ENCODE assay signal across 8 cellular contexts in genomic region chr14:69013943-69014782, GRCh38. TPM values are rescaled to one million over a fixed set of nuclear protein-coding genes. Genes with fewer than 3 reads are reported as not detected.
DNase-seq lines count a peak whose midpoint lies in the region; ATAC-seq and TF ChIP-seq lines count a peak whose summit lies in the region.

No MANE protein-coding gene starts in this region.

- no peak overlapping the region for H2AFZ ChIP-seq in HCT116 (ENCODE audit: low read depth, low read length, poor library complexity, severe bottlenecking)

- no peak overlapping the region for H3K27ac ChIP-seq in HCT116 (ENCODE audit: low read depth, low read length)
- no peak overlapping the region for H3K27ac ChIP-seq in epithelial cell of prostate
- H3K27ac ChIP-seq in vagina, result no peak overlapping the region

- ATAC-seq in HCT116 (peak; percentile 30; the same call in 1 of the 2 replicates), HG03565 (IDR thresholded peaks at IDR 0.05; ENCODE audit: unreplicated experiment) (no peak)

- H3K9me3 Mint-ChIP-seq in activated CD4-positive, alpha-beta memory T cell treated with anti-CD3 and anti-CD28 coated beads for 36 hours, result no peaks in the 10 kb centered on the region

- TF ChIP-seq CTCF in HCT116 (IDR thresholded peaks at IDR 0.05 in 2 of 3, conservative IDR thresholded peaks at IDR 0.05 in 1 of 3; ENCODE audit: borderline replicate concordance in 1 of 3, insufficient read depth in 1 of 3, low read depth in 2 of 3, low read length in 2 of 3) (no peak), vagina (IDR thresholded peaks at IDR 0.05) (no peak)

- H3K4me3 Mint-ChIP-seq in activated CD4-positive, alpha-beta memory T cell treated with anti-CD3 and anti-CD28 coated beads for 36 hours, result no peak overlapping the region

- RAD21 ChIA-PET in HCT116 (lab: Charles Lee; ENCODE audit: low non-redundant PET in 1 of 2, low total read pairs in 2 of 2, uncharacterized antibody in 2 of 2, unreplicated experiment in 2 of 2), result no interaction called here

- H3K36me3 Mint-ChIP-seq in activated CD4-positive, alpha-beta memory T cell treated with anti-CD3 and anti-CD28 coated beads for 36 hours, result no peaks in the 10 kb centered on the region

- no peak overlapping the region for H3K4me2 ChIP-seq in HCT116 (ENCODE audit: low read length)

- no peaks in the 10 kb centered on the region for H3K27me3 Mint-ChIP-seq in activated CD4-positive, alpha-beta memory T cell treated with anti-CD3 and anti-CD28 coated beads for 36 hours

- peaks cover 4% of the 10 kb centered on the region for H3K4me1 Mint-ChIP-seq in activated CD4-positive, alpha-beta memory T cell treated with anti-CD3 and anti-CD28 coated beads for 36 hours (ENCODE audit: low read depth)

- intact Hi-C loops in HCT116 (cut with micrococcal nuclease) (no loop called here), posterior vena cava (cut with DNase I) (no loop called here), vagina (cut with DNase I) (no loop called here)
- intact Hi-C loops in activated CD4-positive, alpha-beta memory T cell treated with anti-CD3 and anti-CD28 coated beads for 36 hours (cut with micrococcal nuclease), result no loop called here

- TF ChIP-seq RAD21 in HCT116 (IDR thresholded peaks at IDR 0.05; ENCODE audit: low read depth), result no peak

- no peaks in the 10 kb centered on the region for H4K20me1 ChIP-seq in HCT116 (ENCODE audit: insufficient read depth)

- no peak overlapping the region for H3K4me3 ChIP-seq in HCT116 (replicated peaks in 1 of 2; ENCODE audit: low read depth in 1 of 2, low read length in 2 of 2)
- no peak overlapping the region for H3K4me3 ChIP-seq in vagina

- no peaks in the 10 kb centered on the region for H3K9me3 ChIP-seq in HCT116 (ENCODE audit: control insufficient read depth in 1 of 2, insufficient read depth in 1 of 2, low read depth in 1 of 2, low read length in 2 of 2)
- no peaks in the 10 kb centered on the region for H3K9me3 ChIP-seq in vagina

- H3K9me2 ChIP-seq in HCT116 (ENCODE audit: insufficient read depth), result no peaks in the 10 kb centered on the region

- no peak overlapping the region for H3K27ac Mint-ChIP-seq in activated CD4-positive, alpha-beta memory T cell treated with anti-CD3 and anti-CD28 coated beads for 36 hours

- POLR2A ChIA-PET in HCT116 (lab: Charles Lee), result no interaction called here
- POLR2A ChIA-PET in activated CD4-positive, alpha-beta memory T cell treated with anti-CD3 and anti-CD28 coated beads for 36 hours (lab: Charles Lee), result no interaction called here

- DNase-seq in HCT116 (ENCODE audit: low read depth, low spot score) (no peak), NOMO-1 treated with DMSO at 0.1 percent for 48 hours (lab: John Stamatoyannopoulos, UW; ENCODE audit: unreplicated experiment) (peak; percentile 98), epithelial cell of prostate (ENCODE audit: low read depth, low spot score) (peak; percentile 37), posterior vena cava (ENCODE audit: low spot score) (peak; percentile 85), vagina (ENCODE audit: extremely low spot score in 2 of 2) (no peak), HPDE6-E6E7 (ENCODE audit: extremely low spot score) (no peak)
- no peak for DNase-seq in activated CD4-positive, alpha-beta memory T cell treated with anti-CD3 and anti-CD28 coated beads for 36 hours

- no peaks in the 10 kb centered on the region for H3K36me3 ChIP-seq in HCT116 (ENCODE audit: control insufficient read depth in 1 of 2, insufficient read depth in 2 of 2, low read length in 2 of 2)
- H3K36me3 ChIP-seq in vagina, result no peaks in the 10 kb centered on the region

- no peaks in the 10 kb centered on the region for H3K79me2 ChIP-seq in HCT116 (ENCODE audit: insufficient read depth, low read length)

- H3K27me3 ChIP-seq in HCT116 (ENCODE audit: insufficient read depth, low read length) (no peaks in the 10 kb centered on the region), vagina (no peaks in the 10 kb centered on the region)

- TF ChIP-seq POLR2A in HCT116 (IDR thresholded peaks at IDR 0.05; ENCODE audit: borderline replicate concordance, extremely low read depth, insufficient read depth, insufficient read length) (no peak), vagina (IDR thresholded peaks at IDR 0.05) (no peak)

- no peak overlapping the region for H3K9ac ChIP-seq in HCT116 (ENCODE audit: low read length)

- CTCF ChIA-PET in HCT116 (lab: Charles Lee), result no interaction called here
- CTCF ChIA-PET in activated CD4-positive, alpha-beta memory T cell treated with anti-CD3 and anti-CD28 coated beads for 36 hours (lab: Charles Lee), result no interaction called here

- H3K4me1 ChIP-seq in HCT116 (ENCODE audit: control insufficient read depth in 1 of 2, insufficient read depth in 2 of 2, low read length in 2 of 2) (peaks cover 10% of the 10 kb centered on the region in 2 experiments; a peak in 3 of 4 replicates), vagina (no peaks in the 10 kb centered on the region)

- no TSS peak for BruUV-seq in HCT116 (replicated peaks; lab: Mats Ljungman, UMichigan)

TF ChIP-seq in HCT116, 20 proteins besides CTCF, POLR2A, EP300 and RAD21 (continues in another document):
- TF ChIP-seq MAX (IDR thresholded peaks at IDR 0.05), result no peak
- no peak for TF ChIP-seq ATF3 (IDR thresholded peaks at IDR 0.05)
- no peak for TF ChIP-seq EZH2 (IDR thresholded peaks at IDR 0.05)
- TF ChIP-seq ZNF274 (IDR thresholded peaks at IDR 0.05; ENCODE audit: low read depth, low read length), result no peak
- TF ChIP-seq EGR1 (IDR thresholded peaks at IDR 0.05; ENCODE audit: low read depth), result no peak
- no peak for TF ChIP-seq FOSL1 (IDR thresholded peaks at IDR 0.05; ENCODE audit: low read depth)
- no peak for TF ChIP-seq ZFX (IDR thresholded peaks at IDR 0.05)
- TF ChIP-seq CEBPB (IDR thresholded peaks at IDR 0.05; ENCODE audit: low read depth), result no peak
- no peak for TF ChIP-seq SP1 (IDR thresholded peaks at IDR 0.05; ENCODE audit: low read depth)
- TF ChIP-seq JUND (IDR thresholded peaks at IDR 0.05), result no peak
- TF ChIP-seq YY1 (IDR thresholded peaks at IDR 0.05; ENCODE audit: extremely low read depth, insufficient replicate concordance, low read depth, low read length), result no peak
- TF ChIP-seq TCF7L2 (IDR thresholded peaks at IDR 0.05; ENCODE audit: borderline replicate concordance, extremely low read depth, insufficient read depth, insufficient read length), result no peak
- TF ChIP-seq SIN3A (IDR thresholded peaks at IDR 0.05; ENCODE audit: low read depth), result no peak
- no peak for TF ChIP-seq EZH2phosphoT487 (IDR thresholded peaks at IDR 0.05; ENCODE audit: borderline replicate concordance)
- no peak for TF ChIP-seq ZBTB33 (IDR thresholded peaks at IDR 0.05; ENCODE audit: extremely low read depth, insufficient replicate concordance, low read length)
- no peak for TF ChIP-seq CBX3 (IDR thresholded peaks at IDR 0.05; ENCODE audit: low read depth)
- TF ChIP-seq REST (IDR thresholded peaks at IDR 0.05; ENCODE audit: low read depth), result no peak
- TF ChIP-seq SRF (IDR thresholded peaks at IDR 0.05; ENCODE audit: low read depth), result no peak

RNA-seq across cellular contexts. Expression of gene ACTN1, which starts 35.1 kb away (rescaled TPM):
- total RNA-seq in HCT116 (2021; ENCODE audit: unreplicated experiment) (123 TPM), posterior vena cava (100 to 1,000 TPM; 665 to 826 TPM), vagina (209 TPM)
- polyA plus RNA-seq in HCT116 (2012), result 134 and 167 TPM in 2 replicates
- 10 to 100 TPM; 70.6 to 72.2 TPM for total RNA-seq in activated CD4-positive, alpha-beta memory T cell treated with anti-CD3 and anti-CD28 coated beads for 36 hours

Comparison
In these comparisons a context has a peak if more than half of its experiments do, and no peak if none do; other contexts are left out.
1. DNase-seq: peak in NOMO-1 treated with DMSO at 0.1 percent for 48 hours (single experiment), epithelial cell of prostate (single experiment) and posterior vena cava (single experiment); none in HCT116 (single experiment), vagina (0 of 2), HPDE6-E6E7 (single experiment) and activated CD4-positive, alpha-beta memory T cell treated with anti-CD3 and anti-CD28 coated beads for 36 hours (single experiment).